In genomic region chr17:19307521-19307920, GRCh38 we compare ENCODE assay signal across 18 cellular contexts. TPM values are rescaled to one million over a fixed set of nuclear protein-coding genes. Genes with fewer than 3 reads are reported as not detected.
A peak's percentile ranks its signal among the peaks of the same experiment; 100 is the strongest.
DNase-seq lines count a peak whose midpoint lies in the region; ATAC-seq and TF ChIP-seq lines count a peak whose summit lies in the region.
"Had no signal": no experiment of that assay in that cellular context is flagged by ENCODE, and none has a peak within 500 bp of the region (broad histone marks: within the 10 kb centered on the region; RNA-seq: fewer than 3 reads in every experiment).

No MANE protein-coding gene starts in this region.

- DNase-seq in natural killer cell treated with Interleukin-12 subunit alpha and Interleukin-12 subunit beta and Interleukin-15 and Interleukin-18, amount 100 ng/mL, for 72 hours (ENCODE audit: low spot score) = peak; percentile 15
- DNase-seq in natural killer cell = no peak
- DNase-seq in nucleus accumbens (lab: John Stamatoyannopoulos, UW) = no peak
- DNase-seq: AML-193; Calu3; CD4-positive, alpha-beta memory T cell; NCI-H1417 treated with DMSO at 0.1 percent for 48 hours; NCI-H2029; NCI-H510A treated with DMSO at 0.1 percent for 48 hours had no signal

- H3K36me3 Mint-ChIP-seq in natural killer cell treated with Interleukin-12 subunit alpha and Interleukin-12 subunit beta and Interleukin-15 and Interleukin-18, amount 100 ng/mL, for 72 hours = no peaks in the 10 kb centered on the region
- no peaks in the 10 kb centered on the region for H3K36me3 Mint-ChIP-seq in natural killer cell

- H3K27me3 Mint-ChIP-seq in natural killer cell treated with Interleukin-12 subunit alpha and Interleukin-12 subunit beta and Interleukin-15 and Interleukin-18, amount 100 ng/mL, for 72 hours = peaks cover 0 to 11% of the 10 kb centered on the region in 2 donors
- H3K27me3 Mint-ChIP-seq in natural killer cell (ENCODE audit: low read depth in 2 of 2) = peaks cover 0 to 2% of the 10 kb centered on the region in 2 donors

- no peak overlapping the region for H3K4me3 Mint-ChIP-seq in natural killer cell treated with Interleukin-12 subunit alpha and Interleukin-12 subunit beta and Interleukin-15 and Interleukin-18, amount 100 ng/mL, for 72 hours
- H3K4me3 Mint-ChIP-seq in natural killer cell = no peak overlapping the region
- H3K4me3 Mint-ChIP-seq: GM23338 had no signal

- no peak for ATAC-seq in natural killer cell treated with Interleukin-12 subunit alpha and Interleukin-12 subunit beta and Interleukin-15 and Interleukin-18, amount 100 ng/mL, for 72 hours
- ATAC-seq in natural killer cell (no peak), GM18505 (IDR thresholded peaks at IDR 0.05; ENCODE audit: unreplicated experiment) (no peak), GM21367 (IDR thresholded peaks at IDR 0.05; ENCODE audit: unreplicated experiment) (no peak)
- ATAC-seq: GM23338, HCT116, K562, Panc1 had no signal

- no peak for TF ChIP-seq CTCF in natural killer cell (IDR thresholded peaks at IDR 0.05)

- H3K27me3 ChIP-seq in layer of hippocampus (ENCODE audit: control insufficient read depth, insufficient read depth, low read length) = no peaks in the 10 kb centered on the region

- H3K27ac ChIP-seq in angular gyrus (ENCODE audit: low read depth, low read length) = peak overlapping the region; percentile 94
- H3K27ac ChIP-seq in layer of hippocampus (ENCODE audit: low read depth, low read length) = peak overlapping the region; percentile 95
- peak overlapping the region; percentile 98 for H3K27ac ChIP-seq in temporal lobe (ENCODE audit: low read depth, low read length)

- intact Hi-C loops in natural killer cell (cut with micrococcal nuclease) = no loop called here

- H3K9me3 Mint-ChIP-seq in natural killer cell treated with Interleukin-12 subunit alpha and Interleukin-12 subunit beta and Interleukin-15 and Interleukin-18, amount 100 ng/mL, for 72 hours = no peaks in the 10 kb centered on the region
- no peaks in the 10 kb centered on the region for H3K9me3 Mint-ChIP-seq in natural killer cell
- H3K9me3 Mint-ChIP-seq: GM23338 had no signal

- no peak overlapping the region for H3K27ac Mint-ChIP-seq in natural killer cell treated with Interleukin-12 subunit alpha and Interleukin-12 subunit beta and Interleukin-15 and Interleukin-18, amount 100 ng/mL, for 72 hours
- H3K27ac Mint-ChIP-seq in natural killer cell = no peak overlapping the region
- H3K27ac Mint-ChIP-seq: GM23338 had no signal

- H3K4me1 Mint-ChIP-seq in natural killer cell treated with Interleukin-12 subunit alpha and Interleukin-12 subunit beta and Interleukin-15 and Interleukin-18, amount 100 ng/mL, for 72 hours (ENCODE audit: low read depth in 2 of 2) = peaks cover 29 to 36% of the 10 kb centered on the region in 2 donors
- H3K4me1 Mint-ChIP-seq in natural killer cell = peaks cover 16 to 20% of the 10 kb centered on the region in 2 donors

- TF ChIP-seq POLR2A in GM18505 (IDR thresholded peaks at IDR 0.05; ENCODE audit: borderline replicate concordance, extremely low read depth, insufficient read depth, insufficient read length) = no peak

RNA-seq across cellular contexts. Expression of gene B9D1, which starts 55.0 kb away (rescaled TPM):
- 1 to 10 TPM; 2.2 to 4.9 TPM for total RNA-seq in natural killer cell treated with Interleukin-12 subunit alpha and Interleukin-12 subunit beta and Interleukin-15 and Interleukin-18, amount 100 ng/mL, for 72 hours
- total RNA-seq in natural killer cell (1 to 10 TPM; 3.1 to 7.5 (median 3.7) TPM), temporal lobe (7.9 TPM)
